Comparison of ENCODE assay signal across 15 cellular contexts in genomic region chr3:78257956-78258530, GRCh38.
DNase-seq lines count a peak whose midpoint lies in the region; ATAC-seq and TF ChIP-seq lines count a peak whose summit lies in the region.
"Had no signal": no experiment of that assay in that cellular context is flagged by ENCODE, and none has a peak within 500 bp of the region (broad histone marks: within the 10 kb centered on the region; RNA-seq: fewer than 3 reads in every experiment).

No MANE protein-coding gene starts in this region.

- peaks cover 6% of the 10 kb centered on the region; the same call in 1 of the 2 replicates for H3K4me1 ChIP-seq in GM23338 (ENCODE audit: insufficient read depth)
- H3K4me1 ChIP-seq in SJSA1 (replicated peaks), result peaks cover 27% of the 10 kb centered on the region
- peaks cover 9% of the 10 kb centered on the region for H3K4me1 ChIP-seq in fibroblast of lung (ENCODE audit: control insufficient read depth, extremely low read depth, insufficient read depth, low read length)
- H3K4me1 ChIP-seq in mucosa of descending colon (ENCODE audit: low read depth), result no peaks in the 10 kb centered on the region

- peaks cover 13% of the 10 kb centered on the region for H3K4me1 Mint-ChIP-seq in GM23338
- H3K4me1 Mint-ChIP-seq: T-cell had no signal

- no peak overlapping the region for H3K4me2 ChIP-seq in GM23338
- no peak overlapping the region for H3K4me2 ChIP-seq in fibroblast of lung (ENCODE audit: extremely low read depth, insufficient read depth, low read length)
- H3K4me2 ChIP-seq: SK-N-SH had no signal

- H3K4me3 Mint-ChIP-seq in GM23338, result no peak overlapping the region
- H3K4me3 Mint-ChIP-seq: T-cell had no signal

- TF ChIP-seq CTCF in GM23338 (conservative IDR thresholded peaks at IDR 0.05; ENCODE audit: low read depth in 2 of 2) (no peak), fibroblast of lung (conservative IDR thresholded peaks at IDR 0.05 in 1 of 2, IDR thresholded peaks at IDR 0.05 in 1 of 2; ENCODE audit: low read depth in 1 of 2, low read length in 2 of 2) (no peak), retinal pigment epithelial cell (conservative IDR thresholded peaks at IDR 0.05; ENCODE audit: low read depth, low read length) (no peak), mucosa of descending colon (IDR thresholded peaks at IDR 0.05) (no peak)

- H3F3A ChIP-seq in GM23338 (replicated peaks; ENCODE audit: low read depth), result no peaks in the 10 kb centered on the region

- no peak overlapping the region for H3K9ac ChIP-seq in fibroblast of lung (ENCODE audit: insufficient read depth, low read length)
- H3K9ac ChIP-seq: SK-N-SH had no signal

- H3K27ac ChIP-seq in GM23338 (ENCODE audit: low read depth) (no peak overlapping the region), SJSA1 (peak overlapping the region; percentile 85), fibroblast of lung (ENCODE audit: insufficient read depth, low read length) (peak overlapping the region; percentile 53)

- H2AFZ ChIP-seq in GM23338 (0 out of 2 replicates have a peak overlapping the region, but pooled peaks have one; percentile 11), fibroblast of lung (ENCODE audit: low read length) (no peak overlapping the region)

- no peaks in the 10 kb centered on the region for H3K27me3 ChIP-seq in GM23338 (ENCODE audit: insufficient read depth)
- H3K27me3 ChIP-seq in SJSA1 (replicated peaks), result no peaks in the 10 kb centered on the region
- no peaks in the 10 kb centered on the region for H3K27me3 ChIP-seq in fibroblast of lung (ENCODE audit: control insufficient read depth, insufficient read depth, low read length)

- no peaks in the 10 kb centered on the region for H3K9me3 Mint-ChIP-seq in GM23338

- DNase-seq in GM23338 (ENCODE audit: low spot score) (no peak), SJSA1 (ENCODE audit: low read depth in 1 of 2, low spot score in 2 of 2) (no peak), fibroblast of lung (ENCODE audit: low read depth in 2 of 2) (no peak), retinal pigment epithelial cell (ENCODE audit: low read depth) (peak; percentile 21), DMS53 (lab: John Stamatoyannopoulos, UW) (no peak), mucosa of descending colon (no peak)
- DNase-seq: ACHN, KG1, NCI-H1436, NCI-H2029, NCI-H2171 treated with DMSO at 0.1 percent for 48 hours, NCI-H446 treated with DMSO at 0.1 percent for 48 hours, SK-N-SH, T-cell had no signal

- no peak overlapping the region for H3K4me3 ChIP-seq in GM23338
- H3K4me3 ChIP-seq in SJSA1, result no peak overlapping the region
- H3K4me3 ChIP-seq in fibroblast of lung (replicated peaks in 1 of 4; ENCODE audit: control extremely low read depth in 1 of 4, insufficient read depth in 1 of 4, low read depth in 3 of 4, low read length in 4 of 4), result no peak overlapping the region
- H3K4me3 ChIP-seq in retinal pigment epithelial cell (ENCODE audit: low read length), result no peak overlapping the region
- H3K4me3 ChIP-seq in mucosa of descending colon, result no peak overlapping the region

- no peaks in the 10 kb centered on the region for H3K79me2 ChIP-seq in GM23338 (replicated peaks; ENCODE audit: insufficient read depth)
- H3K79me2 ChIP-seq in fibroblast of lung (ENCODE audit: control insufficient read depth, insufficient read depth, low read length), result no peaks in the 10 kb centered on the region

- no peaks in the 10 kb centered on the region for H3K36me3 ChIP-seq in GM23338 (ENCODE audit: insufficient read depth)
- no peaks in the 10 kb centered on the region for H3K36me3 ChIP-seq in SJSA1
- no peaks in the 10 kb centered on the region for H3K36me3 ChIP-seq in fibroblast of lung (ENCODE audit: control insufficient read depth, insufficient read depth, low read length)
- H3K36me3 ChIP-seq in mucosa of descending colon (ENCODE audit: low read depth), result no peaks in the 10 kb centered on the region

- no peak for ATAC-seq in GM23338
- no peak for ATAC-seq in HG03280 (IDR thresholded peaks at IDR 0.05; ENCODE audit: unreplicated experiment)
- no peak for ATAC-seq in mucosa of descending colon
- ATAC-seq: T-cell had no signal

- H4K20me1 ChIP-seq in GM23338 (replicated peaks; ENCODE audit: insufficient read depth) (no peaks in the 10 kb centered on the region), fibroblast of lung (ENCODE audit: control insufficient read depth, extremely low read depth, insufficient read depth, low read length) (no peaks in the 10 kb centered on the region)

- no peaks in the 10 kb centered on the region for H3K36me3 Mint-ChIP-seq in GM23338 (ENCODE audit: low read depth)
- H3K36me3 Mint-ChIP-seq: T-cell had no signal

- no peaks in the 10 kb centered on the region for H3K27me3 Mint-ChIP-seq in GM23338 (ENCODE audit: insufficient read depth, low read depth, poor library complexity)
- H3K27me3 Mint-ChIP-seq: T-cell had no signal

- H3K9me2 ChIP-seq in GM23338 (ENCODE audit: insufficient read depth), result no peaks in the 10 kb centered on the region
- H3K9me2 ChIP-seq: SK-N-SH had no signal

- intact Hi-C loops in mucosa of descending colon (cut with DNase I, micrococcal nuclease), result no loop called here

- H3K27ac Mint-ChIP-seq in GM23338, result no peak overlapping the region
- H3K27ac Mint-ChIP-seq: T-cell had no signal

- H3K9me3 ChIP-seq in SJSA1 (replicated peaks) (no peaks in the 10 kb centered on the region), fibroblast of lung (ENCODE audit: control insufficient read depth, insufficient read depth, low read depth, low read length) (no peaks in the 10 kb centered on the region), mucosa of descending colon (no peaks in the 10 kb centered on the region)
- H3K9me3 ChIP-seq: SK-N-SH had no signal

TF ChIP-seq in GM23338, 12 proteins besides CTCF, POLR2A, EP300 and RAD21 (continues in another document):
- TF ChIP-seq EZH2 (IDR thresholded peaks at IDR 0.05; ENCODE audit: low read depth, unreplicated experiment), result no peak
- TF ChIP-seq ETS1 (IDR thresholded peaks at IDR 0.05), result no peak
- TF ChIP-seq REST (IDR thresholded peaks at IDR 0.05; ENCODE audit: unreplicated experiment), result no peak
- TF ChIP-seq STAT1 (IDR thresholded peaks at IDR 0.05; ENCODE audit: unreplicated experiment), result no peak
- no peak for TF ChIP-seq EZH2phosphoT487 (IDR thresholded peaks at IDR 0.05; ENCODE audit: unreplicated experiment)
- no peak for TF ChIP-seq ZNF331 (CRISPR knock-in tag; IDR thresholded peaks at IDR 0.05; ENCODE audit: low read depth)
- no peak for TF ChIP-seq CREB1 (CRISPR knock-in tag; IDR thresholded peaks at IDR 0.05; ENCODE audit: low read depth)
- no peak for TF ChIP-seq POLR2AphosphoS5 (IDR thresholded peaks at IDR 0.05; ENCODE audit: low read depth)
- no peak for TF ChIP-seq ZNF114 (CRISPR knock-in tag; IDR thresholded peaks at IDR 0.05)
